1 cellular context compared by ENCODE assay signal in genomic region chr4:52096048-52096447, GRCh38.
TF ChIP-seq lines count a peak whose summit lies in the region.

No MANE protein-coding gene starts in this region.

TF ChIP-seq in K562, 482 proteins besides CTCF, POLR2A, EP300 and RAD21:
- no peak for TF ChIP-seq EP400 (IDR thresholded peaks at IDR 0.05)
- TF ChIP-seq, protein P1, sequence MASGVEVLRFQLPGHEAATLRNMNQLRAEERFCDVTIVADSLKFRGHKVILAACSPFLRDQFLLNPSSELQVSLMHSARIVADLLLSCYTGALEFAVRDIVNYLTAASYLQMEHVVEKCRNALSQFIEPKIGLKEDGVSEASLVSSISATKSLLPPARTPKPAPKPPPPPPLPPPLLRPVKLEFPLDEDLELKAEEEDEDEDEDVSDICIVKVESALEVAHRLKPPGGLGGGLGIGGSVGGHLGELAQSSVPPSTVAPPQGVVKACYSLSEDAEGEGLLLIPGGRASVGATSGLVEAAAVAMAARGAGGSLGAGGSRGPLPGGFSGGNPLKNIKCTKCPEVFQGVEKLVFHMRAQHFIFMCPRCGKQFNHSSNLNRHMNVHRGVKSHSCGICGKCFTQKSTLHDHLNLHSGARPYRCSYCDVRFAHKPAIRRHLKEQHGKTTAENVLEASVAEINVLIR (CRISPR knock-in tag; IDR thresholded peaks at IDR 0.05) = no peak
- no peak for TF ChIP-seq ZNF586 (CRISPR knock-in tag; conservative IDR thresholded peaks at IDR 0.05)
- peak; percentile 19; the same call in 1 of the 2 replicates for TF ChIP-seq ZNF316 (IDR thresholded peaks at IDR 0.05)
